ENCODE assay signal across 8 cellular contexts in genomic region chr6:32413427-32414047, GRCh38. TPM values are rescaled to one million over a fixed set of nuclear protein-coding genes. Genes with fewer than 3 reads are reported as not detected.
DNase-seq lines count a peak whose midpoint lies in the region; ATAC-seq and TF ChIP-seq lines count a peak whose summit lies in the region.

No MANE protein-coding gene starts in this region.

- in situ Hi-C loops in transverse colon (cut with MboI; ENCODE audit: low pct_ligation_motif_present in 1 of 4, low pct_unique_long_range_greater_than_20kb in 1 of 4, low sequenced_read_pairs in 3 of 4) = loop anchor here (5.0 to 25.0 kb wide), 4 partner anchors 169 to 384 kb away; no protein-coding TSS in a partner anchor

- WGBS in SK-N-SH (ENCODE audit: low lambda C conversion rate) = under 1% methylated on average over 11 of the region's 11 CpGs
- WGBS in transverse colon (ENCODE audit: low coverage in 1 of 2), 2 donors = 5 to 8% methylated on average over 5 to 11 of the region's 11 CpGs

- H3K9ac ChIP-seq in SK-N-SH = no peak overlapping the region
- H3K9ac ChIP-seq in parathyroid adenoma = no peak overlapping the region

- H3K4me1 ChIP-seq in SK-N-SH (ENCODE audit: control insufficient read depth in 1 of 2, insufficient read depth in 2 of 2, low read depth in 1 of 2, low read length in 1 of 2) (no peaks in the 10 kb centered on the region), parathyroid adenoma (no peaks in the 10 kb centered on the region), transverse colon (peaks cover 0 to 28% (median 13%) of the 10 kb centered on the region in 4 donors)

- intact Hi-C loops in transverse colon (cut with DNase I; ENCODE audit: low total_unique reads) = loop anchor here (2.0 to 5.0 kb wide), 2 partner anchors 287 to 384 kb away; no protein-coding TSS in a partner anchor

- no peak overlapping the region for H3K27ac ChIP-seq in SK-N-SH (ENCODE audit: low read depth in 2 of 2, low read length in 1 of 2)
- no peak overlapping the region for H3K27ac ChIP-seq in parathyroid adenoma
- H3K27ac ChIP-seq in transverse colon = no peak overlapping the region

- H3K4me3 ChIP-seq in MG63 = no peak overlapping the region
- 0 out of 4 replicates have a peak overlapping the region, but pooled peaks of 1 of the 2 experiments have one; percentile 9 for H3K4me3 ChIP-seq in SK-N-SH (ENCODE audit: low read depth in 2 of 2, low read length in 1 of 2)
- no peak overlapping the region for H3K4me3 ChIP-seq in parathyroid adenoma (ENCODE audit: low read depth, low read length)
- H3K4me3 ChIP-seq in transverse colon = no peak overlapping the region

- TF ChIP-seq RAD21 in SK-N-SH (IDR thresholded peaks at IDR 0.05; ENCODE audit: low read length) = peak; percentile 72

- H4K20me1 ChIP-seq in SK-N-SH (ENCODE audit: insufficient read depth) = no peaks in the 10 kb centered on the region

- ATAC-seq in GM21529 (IDR thresholded peaks at IDR 0.05; ENCODE audit: unreplicated experiment) = no peak

- no peaks in the 10 kb centered on the region for H3K9me3 ChIP-seq in MG63
- H3K9me3 ChIP-seq in SK-N-SH = no peaks in the 10 kb centered on the region
- no peaks in the 10 kb centered on the region for H3K9me3 ChIP-seq in parathyroid adenoma (ENCODE audit: control insufficient read depth, low read length)
- H3K9me3 ChIP-seq in transverse colon = no peaks in the 10 kb centered on the region

- H3K27me3 ChIP-seq in MG63 (peaks cover 21% of the 10 kb centered on the region), SK-N-SH (ENCODE audit: insufficient read depth) (peaks cover 46% of the 10 kb centered on the region), parathyroid adenoma (ENCODE audit: control insufficient read depth, insufficient read depth, low read length) (peaks cover 5% of the 10 kb centered on the region), transverse colon (peaks cover 76% of the 10 kb centered on the region)

- no peak for TF ChIP-seq POLR2A in transverse colon (IDR thresholded peaks at IDR 0.05)

- H3K4me2 ChIP-seq in SK-N-SH = no peak overlapping the region
- no peak overlapping the region for H3K4me2 ChIP-seq in parathyroid adenoma (ENCODE audit: low read length)

- H3K36me3 ChIP-seq in MG63 (no peaks in the 10 kb centered on the region), SK-N-SH (replicated peaks in 1 of 2; ENCODE audit: control insufficient read depth in 1 of 2, insufficient read depth in 2 of 2, low read length in 1 of 2) (no peaks in the 10 kb centered on the region), parathyroid adenoma (ENCODE audit: control insufficient read depth, insufficient read depth, low read length) (no peaks in the 10 kb centered on the region), transverse colon (no peaks in the 10 kb centered on the region)

- TF ChIP-seq EP300 in SK-N-SH (IDR thresholded peaks at IDR 0.05; ENCODE audit: borderline replicate concordance in 1 of 2, low read depth in 1 of 2, low read length in 1 of 2) (no peak), transverse colon (IDR thresholded peaks at IDR 0.05; ENCODE audit: low read depth) (no peak)

- H2AFZ ChIP-seq in SK-N-SH (ENCODE audit: low read depth) (no peak overlapping the region), parathyroid adenoma (no peak overlapping the region)

- TF ChIP-seq CTCF in SK-N-SH (IDR thresholded peaks at IDR 0.05) = peak; percentile 91
- TF ChIP-seq CTCF in parathyroid adenoma (IDR thresholded peaks at IDR 0.05) = peak; percentile 94
- peak; percentile 91 to 98 (median 95) for TF ChIP-seq CTCF in transverse colon (IDR thresholded peaks at IDR 0.05)

- CTCF ChIA-PET in SK-N-SH (lab: Yijun Ruan, JAX) = interaction anchor here (0.7 to 3.9 kb wide), 26 partner anchors 9 to 623 kb away, joined by 3 to 40 read pairs (median 5); partner anchors contain the start of gene TAP2

- H3K79me2 ChIP-seq in SK-N-SH (ENCODE audit: insufficient read depth) (no peaks in the 10 kb centered on the region), parathyroid adenoma (no peaks in the 10 kb centered on the region)

- POLR2A ChIA-PET in SK-N-SH (lab: Yijun Ruan, JAX) = no interaction called here

- no peaks in the 10 kb centered on the region for H3K9me2 ChIP-seq in SK-N-SH

- peak; percentile 85 for DNase-seq in GM03348 (ENCODE audit: low spot score)
- peak; percentile 45 for DNase-seq in MG63
- peak; percentile 63 for DNase-seq in SK-N-SH
- DNase-seq in activated naive CD4-positive, alpha-beta T cell treated with Interleukin-2 at 50 U/mL for 16 hours = peak; percentile 87
- DNase-seq in glomerular visceral epithelial cell (ENCODE audit: extremely low spot score) = peak; percentile 76
- DNase-seq in transverse colon = peak; percentile 84

- peaks cover 3% of the 10 kb centered on the region for H3F3A ChIP-seq in SK-N-SH (replicated peaks; ENCODE audit: insufficient read depth)

TF ChIP-seq in SK-N-SH, 30 proteins besides CTCF, POLR2A, EP300 and RAD21:
- TF ChIP-seq SMC3 (IDR thresholded peaks at IDR 0.05; ENCODE audit: low read depth, low read length) (peak; percentile 83), SIN3A (IDR thresholded peaks at IDR 0.05; ENCODE audit: borderline replicate concordance, low read depth, low read length) (no peak), IRF3 (IDR thresholded peaks at IDR 0.05; ENCODE audit: low read depth, low read length) (no peak)

RNA-seq across cellular contexts. Expression of gene BTNL2, which starts 6.6 kb away (rescaled TPM):
- total RNA-seq in MG63 (2014; rRNA removed; shearing (Covaris generic); ENCODE audit: low replicate concordance) = not detected in 2 replicates
- polyA plus RNA-seq in SK-N-SH (2012; rRNA removed) = not detected in 2 replicates
- polyA plus RNA-seq in SK-N-SH (2012; cell fraction: cytosol; rRNA removed) = not detected in 2 replicates
- polyA plus RNA-seq in SK-N-SH (2012; cell fraction: nucleus; rRNA removed) = not detected in 2 replicates
- total RNA-seq in transverse colon = not detected

RNA-seq across cellular contexts. Expression of gene HLA-DRA, which starts 26.1 kb away (rescaled TPM):
- total RNA-seq in MG63 (2014; rRNA removed; shearing (Covaris generic); ENCODE audit: low replicate concordance) = not detected in 2 replicates
- polyA plus RNA-seq in SK-N-SH (2012; rRNA removed) = 0.10 TPM in 1 of 2 replicates, not detected in the other
- polyA plus RNA-seq in SK-N-SH (2012; cell fraction: cytosol; rRNA removed) = not detected in 2 replicates
- polyA plus RNA-seq in SK-N-SH (2012; cell fraction: nucleus; rRNA removed) = not detected in 2 replicates
- 100 to 1,000 TPM in 2 of 4 donors, 10 to 100 TPM in 2; 37.0 to 202 (median 132) TPM for total RNA-seq in transverse colon

RNA-seq across cellular contexts. Expression of gene TSBP1, which starts 41.8 kb away (rescaled TPM):
- not detected in 2 replicates for total RNA-seq in MG63 (2014; rRNA removed; shearing (Covaris generic); ENCODE audit: low replicate concordance)
- polyA plus RNA-seq in SK-N-SH (2012; rRNA removed) = not detected in 2 replicates
- polyA plus RNA-seq in SK-N-SH (2012; cell fraction: cytosol; rRNA removed) = not detected in 2 replicates
- polyA plus RNA-seq in SK-N-SH (2012; cell fraction: nucleus; rRNA removed) = not detected in 2 replicates
- total RNA-seq in transverse colon = not detected

Comparison
In these comparisons a context has a peak if more than half of its experiments do, and no peak if none do; other contexts are left out.
1. RNA of gene HLA-DRA, which starts 26.1 kb away (total RNA-seq): 37.0 to 202 TPM in transverse colon; not detected in MG63; every median in the first group is over 10 times any median in the second.
2. Peak in every context shown above with its lines, with median percentiles within 50 percentile points of each other: DNase-seq and CTCF ChIP-seq.